ENCODE assay signal across 25 cellular contexts in the genomic region with DNA sequence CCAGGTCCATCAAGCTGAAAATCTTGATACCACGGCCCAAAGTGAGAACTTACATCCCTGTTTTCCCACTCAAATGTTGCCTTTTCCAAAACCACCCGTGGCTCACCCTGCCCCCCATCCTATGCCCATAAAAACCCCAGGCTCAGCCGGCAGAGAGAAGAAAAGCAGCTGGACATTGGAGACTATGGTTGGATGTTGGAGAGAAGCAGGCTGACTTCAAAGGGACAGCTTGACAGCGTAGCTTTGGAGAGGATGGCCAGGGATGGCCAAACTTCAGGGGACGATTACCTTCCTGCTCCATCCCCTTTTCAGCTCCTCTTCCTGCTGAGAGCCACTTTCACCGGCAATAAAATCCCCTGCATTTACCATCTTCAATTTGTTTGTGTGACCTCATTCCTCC.
"Had no signal": no experiment of that assay in that cellular context is flagged by ENCODE, and none has a peak within 500 bp of the region (broad histone marks: within the 10 kb centered on the region; RNA-seq: fewer than 3 reads in every experiment).

No MANE protein-coding gene starts in this region.

- H3K4me3 Mint-ChIP-seq: mesothelial cell of epicardium; natural killer cell; nephron progenitor cell; stimulated activated naive B cell treated with anti-CD40 and anti-IgM and Interleukin-4, amounts not matched to agents 10 μg/mL and 1 μg/mL and 100 μg/mL, for 72 hours had no signal

- H3K4me3 ChIP-seq: hepatocyte, left ventricle myocardium inferior, lung, ovary, right atrium auricular region, right lobe of liver, smooth muscle cell, stomach, testis, thyroid gland, transverse colon, upper lobe of right lung had no signal

- H3K27ac Mint-ChIP-seq: mesothelial cell of epicardium; natural killer cell; nephron progenitor cell; progenitor cell of endocrine pancreas; stimulated activated naive B cell treated with anti-CD40 and anti-IgM and Interleukin-4, amounts not matched to agents 10 μg/mL and 1 μg/mL and 100 μg/mL, for 72 hours had no signal

- H3K27me3 Mint-ChIP-seq: progenitor cell of endocrine pancreas had no signal

- H3K27me3 ChIP-seq: hepatocyte, ovary, right atrium auricular region, right lobe of liver, stomach, testis, thyroid gland, transverse colon, upper lobe of right lung had no signal

- DNase-seq: islet precursor cell; left ventricle myocardium inferior; mesendoderm; naive B cell; natural killer cell; nephron progenitor cell; ovary; right lobe of liver; stimulated activated CD4-positive, alpha-beta T cell treated with anti-CD3 and anti-CD28 coated beads, Interleukin-1b, Interleukin-23, amount 100 ng/mL, for 48 hours; stimulated activated CD4-positive, alpha-beta T cell treated with anti-CD3 and anti-CD28 coated beads, Interleukin-2, amount 100 ng/mL, for 48 hours; stimulated activated CD4-positive, alpha-beta T cell treated with anti-CD3 and anti-CD28 coated beads, Interleukin-4, amount 100 ng/mL, for 4 hours; stimulated activated CD8-positive, alpha-beta memory T cell treated with anti-CD3 and anti-CD28 coated beads, Interleukin-4, amount 100 ng/mL, for 48 hours; stimulated activated naive B cell treated with anti-CD40 and anti-IgM and Interleukin-4, amounts not matched to agents 10 μg/mL and 1 μg/mL and 100 μg/mL, for 72 hours; stimulated activated naive CD8-positive, alpha-beta T cell treated with anti-CD3 and anti-CD28 coated beads, Interleukin-15, Interleukin-2, amounts not matched to agents 100 U/mL and 50 U/mL, for 24 hours; stomach; testis; thyroid gland; transverse colon; upper lobe of right lung had no signal

- H3K36me3 Mint-ChIP-seq: mesothelial cell of epicardium had no signal

- H3K27ac ChIP-seq: hepatocyte, left ventricle myocardium inferior, ovary, right atrium auricular region, right lobe of liver, stomach, testis, thyroid gland, transverse colon, upper lobe of right lung had no signal

- H3K9me3 ChIP-seq: ovary, right atrium auricular region, right lobe of liver, testis, thyroid gland, transverse colon, upper lobe of right lung had no signal

- H3K36me3 ChIP-seq: left ventricle myocardium inferior, ovary, right atrium auricular region, right lobe of liver, stomach, thyroid gland, transverse colon, upper lobe of right lung had no signal
